Comparison of ENCODE assay signal across 8 cellular contexts in the genomic region with DNA sequence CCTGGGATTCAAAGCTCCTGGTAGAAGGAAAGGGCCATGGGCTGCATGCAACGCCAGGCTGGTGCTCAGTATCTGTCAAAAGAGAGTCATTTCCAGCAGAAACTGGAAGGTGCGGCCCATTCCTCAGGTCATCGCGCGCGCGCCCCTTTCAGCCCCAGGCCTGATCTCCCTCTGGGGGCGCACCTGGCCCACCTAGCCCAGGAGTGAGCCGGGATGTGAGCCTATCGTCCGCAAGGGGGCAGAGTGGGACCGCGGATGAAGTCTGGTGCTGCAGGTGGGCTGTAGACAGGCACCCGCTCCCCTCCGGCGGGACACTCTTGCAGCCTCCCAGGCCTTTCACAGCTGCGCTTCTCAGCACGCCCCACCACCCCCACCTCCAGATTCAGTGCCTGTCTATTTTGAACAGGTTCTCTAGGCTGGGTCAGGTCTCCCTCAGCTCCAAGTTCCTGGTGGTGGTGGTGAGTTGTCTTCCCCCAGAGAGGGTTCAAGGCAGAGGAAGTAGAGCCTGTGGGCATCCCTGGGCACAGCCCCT. TPM values are rescaled to one million over a fixed set of nuclear protein-coding genes. Genes with fewer than 3 reads are reported as not detected.
DNase-seq lines count a peak whose midpoint lies in the region; ATAC-seq and TF ChIP-seq lines count a peak whose summit lies in the region.

No MANE protein-coding gene starts in this region.

- H3K9me3 Mint-ChIP-seq in CD4-positive, CD25-positive, alpha-beta regulatory T cell = no peaks in the 10 kb centered on the region
- H3K9me3 Mint-ChIP-seq in activated T-helper 17 cell treated with anti-CD3 and anti-CD28 coated beads, Interleukin-2, amount 50 U/mL, for 72 hours = no peaks in the 10 kb centered on the region

- no peaks in the 10 kb centered on the region for H3K27me3 ChIP-seq in CD4-positive, CD25-positive, alpha-beta regulatory T cell (ENCODE audit: control insufficient read depth, insufficient read depth, low read length)
- H3K27me3 ChIP-seq in ovary (no peaks in the 10 kb centered on the region), transverse colon (peaks cover 4% of the 10 kb centered on the region)

- TF ChIP-seq POLR2A in ovary (IDR thresholded peaks at IDR 0.05) = no peak
- TF ChIP-seq POLR2A in transverse colon (IDR thresholded peaks at IDR 0.05) = no peak

- no peaks in the 10 kb centered on the region for H3K9me3 ChIP-seq in CD4-positive, CD25-positive, alpha-beta regulatory T cell (ENCODE audit: control insufficient read depth in 2 of 2, low read length in 2 of 2)
- H3K9me3 ChIP-seq in ovary = no peaks in the 10 kb centered on the region
- no peaks in the 10 kb centered on the region for H3K9me3 ChIP-seq in transverse colon

- H3K36me3 ChIP-seq in CD4-positive, CD25-positive, alpha-beta regulatory T cell (ENCODE audit: control insufficient read depth, insufficient read depth, low read length) = no peaks in the 10 kb centered on the region
- H3K36me3 ChIP-seq in ovary (no peaks in the 10 kb centered on the region), transverse colon (no peaks in the 10 kb centered on the region)

- TF ChIP-seq CTCF in fibroblast of villous mesenchyme (IDR thresholded peaks at IDR 0.05; ENCODE audit: insufficient read depth, low read depth, low read length) = peak; percentile 83
- peak; percentile 59 to 96 (median 94) for TF ChIP-seq CTCF in ovary (IDR thresholded peaks at IDR 0.05)
- TF ChIP-seq CTCF in transverse colon (IDR thresholded peaks at IDR 0.05) = peak; percentile 87 to 96 (median 90)

- H3K36me3 Mint-ChIP-seq in CD4-positive, CD25-positive, alpha-beta regulatory T cell = no peaks in the 10 kb centered on the region
- no peaks in the 10 kb centered on the region for H3K36me3 Mint-ChIP-seq in activated T-helper 17 cell treated with anti-CD3 and anti-CD28 coated beads, Interleukin-2, amount 50 U/mL, for 72 hours (ENCODE audit: low read depth)

- in situ Hi-C loops in transverse colon (cut with MboI; ENCODE audit: low pct_ligation_motif_present in 1 of 4, low pct_unique_long_range_greater_than_20kb in 1 of 4, low sequenced_read_pairs in 3 of 4) = loop anchor here (5.0 to 25.0 kb wide), 4 partner anchors 53 to 336 kb away; partner anchors contain the start of gene DUSP7 (in 1 of the 4)

- 1 to 2% (median 1%) methylated on average over 18 of the region's 18 CpGs for WGBS in ovary, 3 donors
- 3% methylated on average over 16 of the region's 18 CpGs; no CpG with 5 or more reads in 1 of the 2 donors for WGBS in transverse colon (ENCODE audit: low coverage in 1 of 2), 2 donors

- peaks cover 17% of the 10 kb centered on the region for H3K27me3 Mint-ChIP-seq in CD4-positive, CD25-positive, alpha-beta regulatory T cell
- no peaks in the 10 kb centered on the region for H3K27me3 Mint-ChIP-seq in activated T-helper 17 cell treated with anti-CD3 and anti-CD28 coated beads, Interleukin-2, amount 50 U/mL, for 72 hours

- H3K27ac ChIP-seq in CD4-positive, CD25-positive, alpha-beta regulatory T cell (ENCODE audit: insufficient read depth, low read length, poor library complexity, severe bottlenecking) = no peak overlapping the region
- no peak overlapping the region for H3K27ac ChIP-seq in ovary
- no peak overlapping the region for H3K27ac ChIP-seq in transverse colon

- H3K4me3 ChIP-seq in CD4-positive, CD25-positive, alpha-beta regulatory T cell (ENCODE audit: low read depth, low read length) = no peak overlapping the region
- no peak overlapping the region for H3K4me3 ChIP-seq in fibroblast of villous mesenchyme (ENCODE audit: low read depth, low read length)
- no peak overlapping the region for H3K4me3 ChIP-seq in ovary
- no peak overlapping the region for H3K4me3 ChIP-seq in transverse colon

- DNase-seq in CD4-positive, CD25-positive, alpha-beta regulatory T cell = peak; percentile 80 to 85 (median 82)
- DNase-seq in HuH-7.5 (ENCODE audit: low spot score) = peak; percentile 92
- DNase-seq in RPMI7951 (ENCODE audit: low read depth) = peak; percentile 56
- DNase-seq in fibroblast of villous mesenchyme (ENCODE audit: low read depth) = peak; percentile 59
- peak; percentile 71 to 87 (median 82) for DNase-seq in ovary
- peak; percentile 79 for DNase-seq in transverse colon

- peaks cover 16% of the 10 kb centered on the region for H3K4me1 ChIP-seq in CD4-positive, CD25-positive, alpha-beta regulatory T cell (ENCODE audit: control insufficient read depth, insufficient read depth, low read length, poor library complexity, severe bottlenecking)
- peaks cover 12% of the 10 kb centered on the region for H3K4me1 ChIP-seq in ovary (ENCODE audit: insufficient read depth)
- H3K4me1 ChIP-seq in transverse colon = peaks cover 0 to 15% (median 6%) of the 10 kb centered on the region in 4 donors

- TF ChIP-seq EP300 in ovary (IDR thresholded peaks at IDR 0.05) (no peak), transverse colon (IDR thresholded peaks at IDR 0.05; ENCODE audit: low read depth) (no peak)

- H3K4me3 Mint-ChIP-seq in CD4-positive, CD25-positive, alpha-beta regulatory T cell = peak overlapping the region in 3 of 4 donors; percentile 8 to 63 (median 28)
- no peak overlapping the region for H3K4me3 Mint-ChIP-seq in activated T-helper 17 cell treated with anti-CD3 and anti-CD28 coated beads, Interleukin-2, amount 50 U/mL, for 72 hours

- peaks cover 0 to 24% (median 5%) of the 10 kb centered on the region in 4 donors for H3K4me1 Mint-ChIP-seq in CD4-positive, CD25-positive, alpha-beta regulatory T cell
- H3K4me1 Mint-ChIP-seq in activated T-helper 17 cell treated with anti-CD3 and anti-CD28 coated beads, Interleukin-2, amount 50 U/mL, for 72 hours = no peaks in the 10 kb centered on the region

- peak overlapping the region in 1 of 3 donors; percentile 7 for H3K27ac Mint-ChIP-seq in CD4-positive, CD25-positive, alpha-beta regulatory T cell
- H3K27ac Mint-ChIP-seq in activated T-helper 17 cell treated with anti-CD3 and anti-CD28 coated beads, Interleukin-2, amount 50 U/mL, for 72 hours = no peak overlapping the region

- intact Hi-C loops in ovary (cut with DNase I) = loop anchor here (1.0 to 5.0 kb wide), 6 partner anchors 56 to 336 kb away; partner anchors contain the start of gene DUSP7 (in 1 of the 4)
- intact Hi-C loops in transverse colon (cut with DNase I; ENCODE audit: low total_unique reads) = loop anchor here (2.0 to 10.0 kb wide), 3 partner anchors 53 to 141 kb away; partner anchors contain the start of gene DUSP7

- peak; percentile 93 to 94 for ATAC-seq in CD4-positive, CD25-positive, alpha-beta regulatory T cell (ENCODE audit: low read depth in 2 of 2)
- ATAC-seq in GM19467 (IDR thresholded peaks at IDR 0.05; ENCODE audit: unreplicated experiment) = peak; percentile 59
- ATAC-seq in activated T-helper 17 cell treated with anti-CD3 and anti-CD28 coated beads, Interleukin-2, amount 50 U/mL, for 72 hours (replicated peaks) = peak; percentile 96

RNA-seq across cellular contexts. Expression of gene RPL29, which starts 5.8 kb away (rescaled TPM):
- total RNA-seq in CD4-positive, CD25-positive, alpha-beta regulatory T cell = 1,128 TPM
- 1,000 to 10,000 TPM; 1,236 to 1,661 (median 1,413) TPM for polyA plus RNA-seq in CD4-positive, CD25-positive, alpha-beta regulatory T cell
- 1,313 and 1,434 TPM in 2 replicates for total RNA-seq in RPMI7951 (2014; rRNA removed; shearing (Covaris generic))
- 1,000 to 10,000 TPM; 1,433 to 1,498 TPM for total RNA-seq in activated T-helper 17 cell treated with anti-CD3 and anti-CD28 coated beads, Interleukin-2, amount 50 U/mL, for 72 hours
- total RNA-seq in fibroblast of villous mesenchyme = 617 and 759 TPM in 2 replicates
- 1,000 to 10,000 TPM; 1,785 to 3,905 (median 1,999) TPM for total RNA-seq in ovary
- 1,000 to 10,000 TPM; 1,901 to 3,982 TPM for polyA plus RNA-seq in ovary
- 1,000 to 10,000 TPM in 1 of 4 donors, 100 to 1,000 TPM in 3; 366 to 1,281 (median 746) TPM for total RNA-seq in transverse colon

RNA-seq across cellular contexts. Expression of gene ACY1, which starts 18.2 kb away (rescaled TPM):
- 6.7 TPM for total RNA-seq in CD4-positive, CD25-positive, alpha-beta regulatory T cell
- 10 to 100 TPM in 3 of 4 donors, 1 to 10 TPM in 1; 6.4 to 14.7 (median 11.3) TPM for polyA plus RNA-seq in CD4-positive, CD25-positive, alpha-beta regulatory T cell
- 50.0 and 55.1 TPM in 2 replicates for total RNA-seq in RPMI7951 (2014; rRNA removed; shearing (Covaris generic))
- 10 to 100 TPM; 39.5 to 49.9 TPM for total RNA-seq in activated T-helper 17 cell treated with anti-CD3 and anti-CD28 coated beads, Interleukin-2, amount 50 U/mL, for 72 hours
- 23.3 and 37.7 TPM in 2 replicates for total RNA-seq in fibroblast of villous mesenchyme
- 10 to 100 TPM; 13.8 to 27.4 (median 21.1) TPM for total RNA-seq in ovary
- 10 to 100 TPM in 1 of 2 donors, 1 to 10 TPM in 1; 8.4 to 10.2 TPM for polyA plus RNA-seq in ovary
- total RNA-seq in transverse colon = 100 to 1,000 TPM; 165 to 426 (median 250) TPM

RNA-seq across cellular contexts. Expression of gene ABHD14A, which starts 26.6 kb away (rescaled TPM):
- total RNA-seq in CD4-positive, CD25-positive, alpha-beta regulatory T cell = 12.7 TPM
- polyA plus RNA-seq in CD4-positive, CD25-positive, alpha-beta regulatory T cell = 100 to 1,000 TPM in 2 of 4 donors, 10 to 100 TPM in 2; 91.0 to 137 (median 105) TPM
- 21.9 and 29.1 TPM in 2 replicates for total RNA-seq in RPMI7951 (2014; rRNA removed; shearing (Covaris generic))
- 10 to 100 TPM; 10.5 to 11.1 TPM for total RNA-seq in activated T-helper 17 cell treated with anti-CD3 and anti-CD28 coated beads, Interleukin-2, amount 50 U/mL, for 72 hours
- total RNA-seq in fibroblast of villous mesenchyme (5.2 and 7.1 TPM in 2 replicates), ovary (10 to 100 TPM; 13.2 to 36.1 (median 27.4) TPM), transverse colon (10 to 100 TPM in 2 of 4 donors, 1 to 10 TPM in 2; 2.0 to 11.3 (median 7.7) TPM)
- polyA plus RNA-seq in ovary = 10 to 100 TPM in 1 of 2 donors, 1 to 10 TPM in 1; 5.1 to 30.8 TPM

RNA-seq across cellular contexts. Expression of gene ABHD14B, which starts 27.7 kb away (rescaled TPM):
- total RNA-seq in CD4-positive, CD25-positive, alpha-beta regulatory T cell = 45.1 TPM
- polyA plus RNA-seq in CD4-positive, CD25-positive, alpha-beta regulatory T cell = 10 to 100 TPM; 60.3 to 86.1 (median 78.8) TPM
- 36.8 and 37.5 TPM in 2 replicates for total RNA-seq in RPMI7951 (2014; rRNA removed; shearing (Covaris generic))
- total RNA-seq in activated T-helper 17 cell treated with anti-CD3 and anti-CD28 coated beads, Interleukin-2, amount 50 U/mL, for 72 hours = 10 to 100 TPM; 34.4 to 42.0 TPM
- total RNA-seq in fibroblast of villous mesenchyme (18.0 and 19.9 TPM in 2 replicates), ovary (10 to 100 TPM; 37.1 to 55.7 (median 45.5) TPM), transverse colon (100 to 1,000 TPM in 2 of 4 donors, 10 to 100 TPM in 2; 34.4 to 119 (median 99.7) TPM)
- polyA plus RNA-seq in ovary = 10 to 100 TPM; 58.4 to 70.9 TPM

RNA-seq across cellular contexts. Expression of gene PCBP4, which starts 34.3 kb away (rescaled TPM):
- total RNA-seq in CD4-positive, CD25-positive, alpha-beta regulatory T cell = 24.6 TPM
- polyA plus RNA-seq in CD4-positive, CD25-positive, alpha-beta regulatory T cell = 10 to 100 TPM in 3 of 4 donors, 1 to 10 TPM in 1; 9.6 to 19.4 (median 12.9) TPM
- 65.7 and 72.5 TPM in 2 replicates for total RNA-seq in RPMI7951 (2014; rRNA removed; shearing (Covaris generic))
- total RNA-seq in activated T-helper 17 cell treated with anti-CD3 and anti-CD28 coated beads, Interleukin-2, amount 50 U/mL, for 72 hours = 10 to 100 TPM; 16.4 to 18.5 TPM
- total RNA-seq in fibroblast of villous mesenchyme (29.4 and 42.2 TPM in 2 replicates), ovary (10 to 100 TPM; 36.9 to 83.3 (median 49.0) TPM), transverse colon (100 to 1,000 TPM in 1 of 4 donors, 10 to 100 TPM in 3; 22.4 to 382 (median 63.6) TPM)
- polyA plus RNA-seq in ovary = 10 to 100 TPM in 1 of 2 donors, 1 to 10 TPM in 1; 4.5 to 28.7 TPM
